Comparison of ENCODE assay signal across 1 cellular context in genomic region chr7:80369321-80369720, GRCh38.
TF ChIP-seq lines count a peak whose summit lies in the region.

No MANE protein-coding gene starts in this region.

TF ChIP-seq in H1, 55 proteins besides CTCF, POLR2A, EP300 and RAD21 (continued from another document):
- TF ChIP-seq CHD7 (IDR thresholded peaks at IDR 0.05; ENCODE audit: insufficient replicate concordance, low read length): no peak
- TF ChIP-seq EZH2 (IDR thresholded peaks at IDR 0.05; ENCODE audit: low read depth, low read length, severe bottlenecking): no peak
- TF ChIP-seq RFX5 (IDR thresholded peaks at IDR 0.05; ENCODE audit: borderline replicate concordance, low read depth, low read length): no peak
- no peak for TF ChIP-seq CEBPB (IDR thresholded peaks at IDR 0.05; ENCODE audit: low read depth, low read length)
- no peak for TF ChIP-seq ZNF274 (IDR thresholded peaks at IDR 0.05; ENCODE audit: borderline replicate concordance, extremely low read depth, low read length)
